Comparison of ENCODE assay signal across 10 cellular contexts in the genomic region with DNA sequence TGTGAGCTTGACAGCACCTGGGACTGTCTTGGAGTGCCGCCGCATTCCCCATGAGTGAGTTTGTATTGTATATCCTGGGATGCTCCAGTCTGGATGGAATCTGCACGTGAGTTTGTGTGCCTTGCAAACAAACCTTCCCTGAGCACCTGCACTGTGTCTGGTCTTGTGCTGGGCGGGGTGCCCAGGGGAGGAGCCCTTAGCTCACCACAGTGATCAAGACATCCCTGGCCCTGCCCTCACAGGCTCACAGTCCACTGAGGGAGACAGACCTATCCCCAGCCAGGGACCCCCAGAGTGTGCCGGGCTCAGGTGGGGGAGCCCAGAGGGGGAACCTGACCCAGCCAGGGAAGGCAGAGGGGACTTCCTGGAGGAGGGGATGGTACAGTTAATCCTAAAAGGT. TPM values are rescaled to one million over a fixed set of nuclear protein-coding genes. Genes with fewer than 3 reads are reported as not detected.
DNase-seq lines count a peak whose midpoint lies in the region; ATAC-seq and TF ChIP-seq lines count a peak whose summit lies in the region.
"Had no signal": no experiment of that assay in that cellular context is flagged by ENCODE, and none has a peak within 500 bp of the region (broad histone marks: within the 10 kb centered on the region; RNA-seq: fewer than 3 reads in every experiment).

No MANE protein-coding gene starts in this region.

- H3K27me3 ChIP-seq in esophagus muscularis mucosa: no peaks in the 10 kb centered on the region
- H3K27me3 ChIP-seq: ovary had no signal

- DNase-seq in HT-29 (ENCODE audit: low spot score) (peak; percentile 74), NCI-H69 (lab: John Stamatoyannopoulos, UW) (peak; percentile 82), esophagus muscularis mucosa (ENCODE audit: extremely low spot score) (no peak), GM03348 (ENCODE audit: low spot score) (no peak), SKM-1 treated with dmso at 0.1 percent for 144 hours (lab: John Stamatoyannopoulos, UW; ENCODE audit: unreplicated experiment) (no peak)
- no peak for DNase-seq in stimulated activated effector memory CD8-positive, alpha-beta T cell treated with anti-CD3 and anti-CD28 coated beads, Interleukin-12 subunit alpha, Interleukin-12 subunit beta, amount 100 ng/mL, for 72 hours (ENCODE audit: low spot score in 2 of 2)
- DNase-seq: MV-4-11 had no signal

- TF ChIP-seq EP300 in esophagus muscularis mucosa (IDR thresholded peaks at IDR 0.05): no peak

- peaks cover 0 to 12% (median 5%) of the 10 kb centered on the region in 4 donors for H3K36me3 ChIP-seq in esophagus muscularis mucosa
- H3K36me3 ChIP-seq: ovary had no signal

- H3K27ac Mint-ChIP-seq in stimulated activated effector memory CD8-positive, alpha-beta T cell treated with anti-CD3 and anti-CD28 coated beads, Interleukin-12 subunit alpha, Interleukin-12 subunit beta, amount 100 ng/mL, for 72 hours: no peak overlapping the region
- H3K27ac Mint-ChIP-seq: activated T-helper 17 cell treated with anti-CD3 and anti-CD28 coated beads, Interleukin-2, amount 50 U/mL, for 72 hours had no signal

- peak; percentile 34 for ATAC-seq in stimulated activated effector memory CD8-positive, alpha-beta T cell treated with anti-CD3 and anti-CD28 coated beads, Interleukin-12 subunit alpha, Interleukin-12 subunit beta, amount 100 ng/mL, for 72 hours
- no peak for ATAC-seq in HG02840 (IDR thresholded peaks at IDR 0.05; ENCODE audit: low FRiP score, unreplicated experiment)
- ATAC-seq: activated T-helper 17 cell treated with anti-CD3 and anti-CD28 coated beads, Interleukin-2, amount 50 U/mL, for 72 hours had no signal

- H3K4me3 ChIP-seq in esophagus muscularis mucosa: no peak overlapping the region
- H3K4me3 ChIP-seq: ovary had no signal

- TF ChIP-seq CTCF in esophagus muscularis mucosa (IDR thresholded peaks at IDR 0.05): no peak

- peaks cover 4% of the 10 kb centered on the region for H3K4me1 Mint-ChIP-seq in stimulated activated effector memory CD8-positive, alpha-beta T cell treated with anti-CD3 and anti-CD28 coated beads, Interleukin-12 subunit alpha, Interleukin-12 subunit beta, amount 100 ng/mL, for 72 hours
- H3K4me1 Mint-ChIP-seq: activated T-helper 17 cell treated with anti-CD3 and anti-CD28 coated beads, Interleukin-2, amount 50 U/mL, for 72 hours had no signal

- H3K36me3 Mint-ChIP-seq in stimulated activated effector memory CD8-positive, alpha-beta T cell treated with anti-CD3 and anti-CD28 coated beads, Interleukin-12 subunit alpha, Interleukin-12 subunit beta, amount 100 ng/mL, for 72 hours: peaks cover 6% of the 10 kb centered on the region

- peak overlapping the region in 3 of 4 donors; percentile 70 to 82 (median 79) for H3K27ac ChIP-seq in esophagus muscularis mucosa (replicated peaks in 1 of 4)

- no peak for TF ChIP-seq POLR2A in esophagus muscularis mucosa (IDR thresholded peaks at IDR 0.05; ENCODE audit: low read depth)

- WGBS in esophagus muscularis mucosa: 71% methylated on average over 5 of the region's 5 CpGs

- no peak overlapping the region for H3K4me3 Mint-ChIP-seq in stimulated activated effector memory CD8-positive, alpha-beta T cell treated with anti-CD3 and anti-CD28 coated beads, Interleukin-12 subunit alpha, Interleukin-12 subunit beta, amount 100 ng/mL, for 72 hours
- H3K4me3 Mint-ChIP-seq: activated T-helper 17 cell treated with anti-CD3 and anti-CD28 coated beads, Interleukin-2, amount 50 U/mL, for 72 hours had no signal

- H3K4me1 ChIP-seq in esophagus muscularis mucosa: peaks cover 27 to 42% (median 37%) of the 10 kb centered on the region in 4 donors

- intact Hi-C loops in esophagus muscularis mucosa (cut with DNase I): no loop called here

- no peaks in the 10 kb centered on the region for H3K9me3 ChIP-seq in esophagus muscularis mucosa
- H3K9me3 ChIP-seq: ovary had no signal

- no peaks in the 10 kb centered on the region for H3K9me3 Mint-ChIP-seq in stimulated activated effector memory CD8-positive, alpha-beta T cell treated with anti-CD3 and anti-CD28 coated beads, Interleukin-12 subunit alpha, Interleukin-12 subunit beta, amount 100 ng/mL, for 72 hours
- H3K9me3 Mint-ChIP-seq: activated T-helper 17 cell treated with anti-CD3 and anti-CD28 coated beads, Interleukin-2, amount 50 U/mL, for 72 hours had no signal

RNA-seq across cellular contexts. Expression of gene BCAM, which starts 1.7 kb away (rescaled TPM):
- total RNA-seq in HT-29 (2014; rRNA removed; shearing (Covaris generic)): 150 and 201 TPM in 2 replicates
- total RNA-seq in esophagus muscularis mucosa: 10 to 100 TPM; 32.4 to 76.5 (median 56.6) TPM
- total RNA-seq: activated T-helper 17 cell treated with anti-CD3 and anti-CD28 coated beads, Interleukin-2, amount 50 U/mL, for 72 hours had no signal

RNA-seq across cellular contexts. Expression of gene CBLC, which starts 29.5 kb away (rescaled TPM):
- total RNA-seq in HT-29 (2014; rRNA removed; shearing (Covaris generic)): 79.7 and 93.2 TPM in 2 replicates
- under 1 TPM in 2 of 4 donors, not detected in 2; 0.34 to 0.50 TPM for total RNA-seq in esophagus muscularis mucosa
- total RNA-seq: activated T-helper 17 cell treated with anti-CD3 and anti-CD28 coated beads, Interleukin-2, amount 50 U/mL, for 72 hours had no signal

RNA-seq across cellular contexts. Expression of gene NECTIN2, which starts 38.9 kb away (rescaled TPM):
- 603 and 664 TPM in 2 replicates for total RNA-seq in HT-29 (2014; rRNA removed; shearing (Covaris generic))
- total RNA-seq in esophagus muscularis mucosa: 10 to 100 TPM; 34.5 to 72.4 (median 60.1) TPM

RNA-seq across cellular contexts. Expression of gene BCL3, which starts 58.7 kb away (rescaled TPM):
- 39.1 and 50.6 TPM in 2 replicates for total RNA-seq in HT-29 (2014; rRNA removed; shearing (Covaris generic))
- total RNA-seq in esophagus muscularis mucosa: 100 to 1,000 TPM in 1 of 4 donors, 10 to 100 TPM in 2, 1 to 10 TPM in 1; 10.0 to 147 (median 20.2) TPM

Comparison
In these comparisons a context has a peak if more than half of its experiments do, and no peak if none do; other contexts are left out.
1. DNase-seq: peak in HT-29 (single experiment) and NCI-H69 (single experiment); none in esophagus muscularis mucosa (single experiment), stimulated activated effector memory CD8-positive, alpha-beta T cell treated with anti-CD3 and anti-CD28 coated beads, Interleukin-12 subunit alpha, Interleukin-12 subunit beta, amount 100 ng/mL, for 72 hours (0 of 2), GM03348 (single experiment) and SKM-1 treated with dmso at 0.1 percent for 144 hours (single experiment).
2. RNA of gene CBLC, which starts 29.5 kb away (total RNA-seq): 79.7 to 93.2 TPM in HT-29; 0.34 to 0.50 TPM in esophagus muscularis mucosa; every median in the first group is over 10 times any median in the second.